Comparison of ENCODE assay signal across 12 cellular contexts in genomic region chr17:32298721-32299578, GRCh38. TPM values are rescaled to one million over a fixed set of nuclear protein-coding genes. Genes with fewer than 3 reads are reported as not detected.
A peak's percentile ranks its signal among the peaks of the same experiment; 100 is the strongest.
DNase-seq lines count a peak whose midpoint lies in the region; ATAC-seq, FAIRE-seq and TF ChIP-seq lines count a peak whose summit lies in the region.
"Had no signal": no experiment of that assay in that cellular context is flagged by ENCODE, and none has a peak within 500 bp of the region (broad histone marks: within the 10 kb centered on the region; RNA-seq: fewer than 3 reads in every experiment).

No MANE protein-coding gene starts in this region.

- peak overlapping the region; percentile 5 for H3K9ac ChIP-seq in iPS-15b (ENCODE audit: low read depth, low read length)

- no peak for TF ChIP-seq CTCF in A549 (IDR thresholded peaks at IDR 0.05)

- CTCF ChIA-PET in A549 (lab: Yijun Ruan, JAX): interaction anchor here (0.5 to 5.8 kb wide), 9 partner anchors 17 to 102 kb away, joined by 3 to 31 read pairs (median 3); no protein-coding TSS in a partner anchor

- no peaks in the 10 kb centered on the region for H3K4me1 Mint-ChIP-seq in T-helper 17 cell
- H3K4me1 Mint-ChIP-seq: activated naive CD4-positive, alpha-beta T cell treated with anti-CD3 and anti-CD28 coated beads, Interleukin-2, amount 50 U/mL, for 24 hours had no signal

- H3K27ac Mint-ChIP-seq in T-helper 17 cell: no peak overlapping the region
- H3K27ac Mint-ChIP-seq: activated naive CD4-positive, alpha-beta T cell treated with anti-CD3 and anti-CD28 coated beads, Interleukin-2, amount 50 U/mL, for 24 hours had no signal

- no peak for FAIRE-seq in A549 (lab: Jason Lieb, UNC)
- FAIRE-seq: kidney had no signal

- H3K27me3 ChIP-seq in iPS-15b (ENCODE audit: control insufficient read depth, insufficient read depth, low read length): no peaks in the 10 kb centered on the region

- ATAC-seq in A549 (peak; percentile 25 to 32; a peak in 4 of 6 replicates), T-helper 17 cell (no peak), HG03469 (IDR thresholded peaks at IDR 0.05; ENCODE audit: unreplicated experiment) (no peak)

- 65% methylated on average over 13 of the region's 13 CpGs for WGBS in A549 (ENCODE audit: missing lambda C conversion rate)

- H3K27me3 Mint-ChIP-seq in T-helper 17 cell: peaks cover 2% of the 10 kb centered on the region
- H3K27me3 Mint-ChIP-seq: activated naive CD4-positive, alpha-beta T cell treated with anti-CD3 and anti-CD28 coated beads, Interleukin-2, amount 50 U/mL, for 24 hours had no signal

- POLR2A ChIA-PET in A549 (lab: Yijun Ruan, JAX): interaction anchor here (0.6 kb wide), 1 partner anchor 230 kb away, joined by 3 read pairs; no protein-coding TSS in a partner anchor

- no peak for TF ChIP-seq EP300 in A549 (IDR thresholded peaks at IDR 0.05)

- DNase-seq in A549 (ENCODE audit: low read depth in 1 of 2, low spot score in 1 of 2) (no peak), DMS79 treated with DMSO at 0.1 percent for 48 hours (lab: John Stamatoyannopoulos, UW) (peak; percentile 76), NCI-H69 (lab: John Stamatoyannopoulos, UW) (peak; percentile 32), T-helper 17 cell (no peak), COLO829 (ENCODE audit: low spot score) (no peak)
- DNase-seq in activated CD8-positive, alpha-beta memory T cell treated with anti-CD3 and anti-CD28 coated beads for 24 hours: no peak
- DNase-seq: activated CD4-positive, CD25-positive, alpha-beta regulatory T cell; activated CD8-positive, alpha-beta memory T cell treated with anti-CD3 and anti-CD28 coated beads, Interleukin-2, amount 50 U/mL, for 4 hours; kidney had no signal

- H3K27ac ChIP-seq in A549: no peak overlapping the region

- no peaks in the 10 kb centered on the region for H3K9me3 ChIP-seq in A549
- H3K9me3 ChIP-seq in iPS-15b (ENCODE audit: control insufficient read depth, insufficient read depth, low read length): no peaks in the 10 kb centered on the region
- H3K9me3 ChIP-seq in T-helper 17 cell (ENCODE audit: control insufficient read depth, low read length, poor library complexity, severe bottlenecking): no peaks in the 10 kb centered on the region

- H3K36me3 ChIP-seq in iPS-15b (ENCODE audit: control insufficient read depth, insufficient read depth, low read length): peaks cover 6% of the 10 kb centered on the region

- H3K4me3 ChIP-seq in A549 (no peak overlapping the region), iPS-15b (ENCODE audit: low read depth, low read length) (no peak overlapping the region)

- H3K4me3 Mint-ChIP-seq in T-helper 17 cell: no peak overlapping the region
- H3K4me3 Mint-ChIP-seq: activated naive CD4-positive, alpha-beta T cell treated with anti-CD3 and anti-CD28 coated beads, Interleukin-2, amount 50 U/mL, for 24 hours had no signal

- H3K4me2 ChIP-seq in A549: no peak overlapping the region

- no peak for TF ChIP-seq RAD21 in A549 (conservative IDR thresholded peaks at IDR 0.05 in 1 of 2, IDR thresholded peaks at IDR 0.05 in 1 of 2)

- no peak for TF ChIP-seq POLR2A in A549 (IDR thresholded peaks at IDR 0.05; ENCODE audit: low read length)

- H3K4me1 ChIP-seq in A549 (no peaks in the 10 kb centered on the region), iPS-15b (ENCODE audit: control insufficient read depth, insufficient read depth, low read length) (peaks cover 14% of the 10 kb centered on the region)

- H3K36me3 Mint-ChIP-seq in T-helper 17 cell (ENCODE audit: low read depth): no peaks in the 10 kb centered on the region
- H3K36me3 Mint-ChIP-seq: activated naive CD4-positive, alpha-beta T cell treated with anti-CD3 and anti-CD28 coated beads, Interleukin-2, amount 50 U/mL, for 24 hours had no signal

TF ChIP-seq in A549, 52 proteins besides CTCF, POLR2A, EP300 and RAD21:
- no peak for TF ChIP-seq RFX5 (IDR thresholded peaks at IDR 0.05)
- no peak for TF ChIP-seq MAZ (IDR thresholded peaks at IDR 0.05; ENCODE audit: borderline replicate concordance, low read depth, low read length)
- no peak for TF ChIP-seq NFE2L2 (conservative IDR thresholded peaks at IDR 0.05; ENCODE audit: low read length)
- no peak for TF ChIP-seq CBX8 (IDR thresholded peaks at IDR 0.05)
- TF ChIP-seq USF2 (IDR thresholded peaks at IDR 0.05): no peak
- TF ChIP-seq MAFK (IDR thresholded peaks at IDR 0.05; ENCODE audit: partially characterized antibody): no peak
- no peak for TF ChIP-seq MAX (IDR thresholded peaks at IDR 0.05)
- TF ChIP-seq NPAS2 (CRISPR knock-in tag; IDR thresholded peaks at IDR 0.05; ENCODE audit: borderline replicate concordance): no peak
- no peak for TF ChIP-seq EHF (CRISPR knock-in tag; IDR thresholded peaks at IDR 0.05)
- no peak for TF ChIP-seq HES2 (IDR thresholded peaks at IDR 0.05)
- no peak for TF ChIP-seq HOXB5 (CRISPR knock-in tag; IDR thresholded peaks at IDR 0.05)
- TF ChIP-seq FOXS1 (CRISPR knock-in tag; IDR thresholded peaks at IDR 0.05): no peak
- no peak for TF ChIP-seq FOSL2 (IDR thresholded peaks at IDR 0.05)
- no peak for TF ChIP-seq FOSL2 (CRISPR knock-in tag; IDR thresholded peaks at IDR 0.05)
- TF ChIP-seq HOXB13 (CRISPR knock-in tag; IDR thresholded peaks at IDR 0.05; ENCODE audit: low read depth): no peak
- TF ChIP-seq TP53 (CRISPR knock-in tag; IDR thresholded peaks at IDR 0.05): no peak
- no peak for TF ChIP-seq ZFP36 (IDR thresholded peaks at IDR 0.05; ENCODE audit: borderline replicate concordance, partially characterized antibody)
- no peak for TF ChIP-seq GATA3 (IDR thresholded peaks at IDR 0.05; ENCODE audit: borderline replicate concordance)

RNA-seq across cellular contexts. Expression of gene RHBDL3, which starts 33.3 kb away (rescaled TPM):
- 2.0 and 3.1 TPM in 2 replicates for polyA plus RNA-seq in A549 (2011; rRNA removed)
- 3.5 and 4.3 TPM in 2 replicates for polyA plus RNA-seq in A549 (2012; cell fraction: cytosol; rRNA removed)
- 8.9 and 9.1 TPM in 2 replicates for polyA plus RNA-seq in A549 (2012; cell fraction: nucleus; rRNA removed)
- 4.2 to 6.6 TPM (median 5.9 TPM) in 3 replicates for polyA plus RNA-seq in A549 (2017; fragmentation: RNase III; extraction: RNeasy Plus Mini Kit Qiagen cat#74134 plus additional on column Dnase treatment)
- 3.1 and 5.2 TPM in 2 replicates for polyA minus RNA-seq in A549 (2011; rRNA and poly(A)+ RNA removed)
- total RNA-seq in T-helper 17 cell: under 1 TPM; 0.10 to 0.15 TPM

RNA-seq across cellular contexts. Expression of gene C17orf75, which starts 43.0 kb away (rescaled TPM):
- polyA plus RNA-seq in A549 (2011; rRNA removed) (36.9 and 49.6 TPM in 2 replicates), A549 (2017; fragmentation: RNase III; extraction: RNeasy Plus Mini Kit Qiagen cat#74134 plus additional on column Dnase treatment) (36.3 to 43.8 TPM (median 38.2 TPM) in 3 replicates)
- 15.5 and 15.7 TPM in 2 replicates for polyA plus RNA-seq in A549 (2012; cell fraction: cytosol; rRNA removed)
- polyA plus RNA-seq in A549 (2012; cell fraction: nucleus; rRNA removed): 17.4 and 19.9 TPM in 2 replicates
- polyA minus RNA-seq in A549 (2011; rRNA and poly(A)+ RNA removed): 17.9 and 19.5 TPM in 2 replicates
- total RNA-seq in T-helper 17 cell: 10 to 100 TPM; 11.6 to 11.8 TPM

RNA-seq across cellular contexts. Expression of gene ZNF207, which starts 51.0 kb away (rescaled TPM):
- polyA plus RNA-seq in A549 (2011; rRNA removed) (292 and 296 TPM in 2 replicates), A549 (2017; fragmentation: RNase III; extraction: RNeasy Plus Mini Kit Qiagen cat#74134 plus additional on column Dnase treatment) (188 to 208 TPM (median 188 TPM) in 3 replicates)
- 159 and 197 TPM in 2 replicates for polyA plus RNA-seq in A549 (2012; cell fraction: cytosol; rRNA removed)
- 173 and 216 TPM in 2 replicates for polyA plus RNA-seq in A549 (2012; cell fraction: nucleus; rRNA removed)
- 290 and 357 TPM in 2 replicates for polyA minus RNA-seq in A549 (2011; rRNA and poly(A)+ RNA removed)
- 100 to 1,000 TPM; 259 to 269 TPM for total RNA-seq in T-helper 17 cell

Comparison
In these comparisons a context has a peak if more than half of its experiments do, and no peak if none do; other contexts are left out.
1. ATAC-seq: peak in A549 (2 of 2); none in T-helper 17 cell (single experiment) and HG03469 (single experiment).
2. DNase-seq: peak in DMS79 treated with DMSO at 0.1 percent for 48 hours (single experiment) and NCI-H69 (single experiment); none in A549 (0 of 2), activated CD8-positive, alpha-beta memory T cell treated with anti-CD3 and anti-CD28 coated beads for 24 hours (single experiment), T-helper 17 cell (0 of 3) and COLO829 (single experiment).